10 cellular contexts compared by ENCODE assay signal in the genomic region with DNA sequence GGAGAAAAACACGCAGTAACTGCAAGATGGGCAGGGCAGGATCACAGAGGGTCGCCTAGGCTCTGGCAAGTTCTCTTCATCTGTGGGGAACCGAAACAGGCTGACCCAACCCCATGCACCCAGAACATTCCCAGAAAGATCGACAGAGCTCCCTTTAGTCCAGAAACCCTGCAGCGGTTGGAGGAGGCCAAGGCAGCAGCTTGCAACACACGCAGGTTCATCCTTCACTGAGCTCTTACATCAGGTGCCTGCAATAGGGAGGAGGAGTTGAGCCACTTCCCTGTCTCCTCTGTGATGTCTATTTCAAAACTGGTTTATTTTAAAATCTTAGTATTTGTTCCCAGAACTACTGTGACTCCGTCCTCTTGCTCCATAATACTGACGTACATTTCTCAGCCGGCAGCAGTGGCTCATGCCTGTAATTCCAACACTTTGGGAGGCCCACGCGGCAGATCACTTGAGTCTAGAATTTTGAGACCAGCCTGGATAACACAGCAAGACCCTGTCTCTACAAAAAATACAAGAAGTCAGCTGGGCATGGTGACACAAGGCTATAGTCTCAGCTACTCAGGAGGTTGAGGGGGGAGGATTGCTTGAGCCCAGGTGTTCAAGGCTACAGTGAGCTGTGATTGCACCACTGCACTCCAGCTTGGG. TPM values are rescaled to one million over a fixed set of nuclear protein-coding genes. Genes with fewer than 3 reads are reported as not detected.
DNase-seq lines count a peak whose midpoint lies in the region; ATAC-seq, FAIRE-seq and TF ChIP-seq lines count a peak whose summit lies in the region.
"Had no signal": no experiment of that assay in that cellular context is flagged by ENCODE, and none has a peak within 500 bp of the region (broad histone marks: within the 10 kb centered on the region; RNA-seq: fewer than 3 reads in every experiment).

No MANE protein-coding gene starts in this region.

- peaks cover 2% of the 10 kb centered on the region for H3K36me3 Mint-ChIP-seq in activated CD8-positive, alpha-beta memory T cell treated with anti-CD3 and anti-CD28 coated beads, Interleukin-2, amount 10 ng/mL, durations not matched to agents 7 days and 5 days
- H3K36me3 Mint-ChIP-seq in osteocyte (ENCODE audit: unreplicated experiment): no peaks in the 10 kb centered on the region

- CTCF ChIA-PET in activated CD8-positive, alpha-beta memory T cell treated with anti-CD3 and anti-CD28 coated beads, Interleukin-2, amount 10 ng/mL, durations not matched to agents 7 days and 5 days (lab: Charles Lee): interaction anchor here (1.1 kb wide), 2 partner anchors 14 to 97 kb away, joined by 3 read pairs; a partner anchor contains a TSS

- no peaks in the 10 kb centered on the region for H3K79me2 ChIP-seq in smooth muscle cell (ENCODE audit: low read depth)

- WGBS in smooth muscle cell (ENCODE audit: low lambda C conversion rate): 46% methylated on average over 11 of the region's 11 CpGs

- H4K20me1 ChIP-seq in smooth muscle cell (ENCODE audit: low read depth): no peaks in the 10 kb centered on the region

- H3K4me3 ChIP-seq in adipocyte (ENCODE audit: low read length): no peak overlapping the region
- H3K4me3 ChIP-seq in kidney (ENCODE audit: low read length in 2 of 2): no peak overlapping the region
- no peak overlapping the region for H3K4me3 ChIP-seq in smooth muscle cell

- peaks cover 11% of the 10 kb centered on the region for H3K4me1 Mint-ChIP-seq in activated CD8-positive, alpha-beta memory T cell treated with anti-CD3 and anti-CD28 coated beads, Interleukin-2, amount 10 ng/mL, durations not matched to agents 7 days and 5 days
- peaks cover 5% of the 10 kb centered on the region for H3K4me1 Mint-ChIP-seq in osteocyte (ENCODE audit: unreplicated experiment)

- H3K27ac ChIP-seq in kidney (ENCODE audit: low read depth in 2 of 2, low read length in 2 of 2) (peak overlapping the region in 1 of 2 donors; percentile 78), smooth muscle cell (ENCODE audit: low read depth) (peak overlapping the region; percentile 79)

- DNase-seq in GF-D8 (lab: John Stamatoyannopoulos, UW) (peak; percentile 95), adipocyte (ENCODE audit: low read depth) (peak; percentile 62), kidney (peak; percentile 81), smooth muscle cell (lab: John Stamatoyannopoulos, UW; ENCODE audit: unreplicated experiment) (no peak), osteocyte (ENCODE audit: extremely low spot score, unreplicated experiment) (no peak)
- no peak for DNase-seq in activated CD8-positive, alpha-beta memory T cell treated with anti-CD3 and anti-CD28 coated beads, Interleukin-2, amount 10 ng/mL, durations not matched to agents 7 days and 5 days
- no peak for DNase-seq in activated naive CD4-positive, alpha-beta T cell treated with Interleukin-2 at 50 U/mL for 16 hours
- DNase-seq: islet precursor cell; stimulated activated CD4-positive, alpha-beta T cell treated with anti-CD3 and anti-CD28 coated beads, Interleukin-1b, Interleukin-23, amount 100 ng/mL, for 48 hours had no signal

- H3K4me2 ChIP-seq in smooth muscle cell: peak overlapping the region; percentile 14

- no peak for TF ChIP-seq CTCF in kidney (IDR thresholded peaks at IDR 0.05; ENCODE audit: borderline replicate concordance, extremely low read depth, insufficient read depth)
- TF ChIP-seq CTCF in smooth muscle cell (IDR thresholded peaks at IDR 0.05; ENCODE audit: borderline replicate concordance, insufficient read depth, poor library complexity, severe bottlenecking): no peak
- TF ChIP-seq CTCF in osteocyte (IDR thresholded peaks at IDR 0.05): no peak

- no peaks in the 10 kb centered on the region for H3K27me3 ChIP-seq in adipocyte (replicated peaks; ENCODE audit: control insufficient read depth, insufficient read depth, low read length)
- no peaks in the 10 kb centered on the region for H3K27me3 ChIP-seq in smooth muscle cell (ENCODE audit: low read depth)

- peaks cover 44% of the 10 kb centered on the region for H3F3A ChIP-seq in smooth muscle cell (ENCODE audit: low read depth)

- intact Hi-C loops in kidney (cut with DNase I): no loop called here

- H3K9ac ChIP-seq in adipocyte (ENCODE audit: low read length) (peak overlapping the region; percentile 36), kidney (ENCODE audit: low read length in 2 of 2) (no peak overlapping the region), smooth muscle cell (ENCODE audit: low read depth) (no peak overlapping the region)

- peaks cover 35% of the 10 kb centered on the region for H3K4me1 ChIP-seq in adipocyte (ENCODE audit: control insufficient read depth, insufficient read depth, low read length)
- peaks cover 0 to 8% of the 10 kb centered on the region in 2 donors for H3K4me1 ChIP-seq in kidney (ENCODE audit: control insufficient read depth in 1 of 2, insufficient read depth in 1 of 2, low read depth in 1 of 2, low read length in 2 of 2)
- H3K4me1 ChIP-seq in smooth muscle cell (ENCODE audit: low read depth): peaks cover 4% of the 10 kb centered on the region

- no peak for FAIRE-seq in kidney (lab: Jason Lieb, UNC)

- H3K9me3 Mint-ChIP-seq in activated CD8-positive, alpha-beta memory T cell treated with anti-CD3 and anti-CD28 coated beads, Interleukin-2, amount 10 ng/mL, durations not matched to agents 7 days and 5 days (ENCODE audit: low read depth): no peaks in the 10 kb centered on the region
- H3K9me3 Mint-ChIP-seq in osteocyte (ENCODE audit: unreplicated experiment): no peaks in the 10 kb centered on the region

- H2AFZ ChIP-seq in smooth muscle cell (ENCODE audit: low read depth): no peak overlapping the region

- H3K36me3 ChIP-seq in adipocyte (ENCODE audit: control insufficient read depth, insufficient read depth, low read length, severe bottlenecking) (no peaks in the 10 kb centered on the region), kidney (ENCODE audit: control insufficient read depth in 1 of 2, insufficient read depth in 2 of 2, low read length in 2 of 2) (no peaks in the 10 kb centered on the region), smooth muscle cell (ENCODE audit: low read depth) (no peaks in the 10 kb centered on the region)

- H3K9me3 ChIP-seq in adipocyte (ENCODE audit: control insufficient read depth, low read length) (peaks cover 8% of the 10 kb centered on the region), kidney (ENCODE audit: control insufficient read depth in 1 of 2, low read length in 2 of 2) (peaks cover 0 to 6% of the 10 kb centered on the region in 2 donors), smooth muscle cell (replicated peaks; ENCODE audit: low read depth) (no peaks in the 10 kb centered on the region)

- no peak for ATAC-seq in activated CD8-positive, alpha-beta memory T cell treated with anti-CD3 and anti-CD28 coated beads, Interleukin-2, amount 10 ng/mL, durations not matched to agents 7 days and 5 days
- no peak for ATAC-seq in GM19452 (IDR thresholded peaks at IDR 0.05; ENCODE audit: unreplicated experiment)

- H3K27ac Mint-ChIP-seq in activated CD8-positive, alpha-beta memory T cell treated with anti-CD3 and anti-CD28 coated beads, Interleukin-2, amount 10 ng/mL, durations not matched to agents 7 days and 5 days: no peak overlapping the region
- H3K27ac Mint-ChIP-seq in osteocyte (ENCODE audit: unreplicated experiment): no peak overlapping the region

- H3K4me3 Mint-ChIP-seq in activated CD8-positive, alpha-beta memory T cell treated with anti-CD3 and anti-CD28 coated beads, Interleukin-2, amount 10 ng/mL, durations not matched to agents 7 days and 5 days: no peak overlapping the region
- no peak overlapping the region for H3K4me3 Mint-ChIP-seq in osteocyte (ENCODE audit: unreplicated experiment)

- H3K27me3 Mint-ChIP-seq in activated CD8-positive, alpha-beta memory T cell treated with anti-CD3 and anti-CD28 coated beads, Interleukin-2, amount 10 ng/mL, durations not matched to agents 7 days and 5 days: peaks cover 7% of the 10 kb centered on the region
- H3K27me3 Mint-ChIP-seq in osteocyte (ENCODE audit: unreplicated experiment): no peaks in the 10 kb centered on the region

RNA-seq across cellular contexts. Expression of a gene that starts 11.5 kb away (rescaled TPM):
- total RNA-seq in kidney: 37.6 TPM
- 1.2 TPM for polyA plus RNA-seq in kidney (ENCODE audit: insufficient read depth, low read depth, low replicate concordance)
- total RNA-seq in smooth muscle cell: 0.31 TPM in 1 of 2 replicates, not detected in the other
- 0.14 and 0.38 TPM in 2 replicates for polyA plus RNA-seq in smooth muscle cell
- under 1 TPM; 0.18 to 0.35 TPM for total RNA-seq in activated CD8-positive, alpha-beta memory T cell treated with anti-CD3 and anti-CD28 coated beads, Interleukin-2, amount 10 ng/mL, durations not matched to agents 7 days and 5 days
- 0.16 and 0.21 TPM in 2 replicates for total RNA-seq in osteocyte

RNA-seq across cellular contexts. Expression of a gene that starts 13.9 kb away (rescaled TPM):
- total RNA-seq in kidney (6.2 TPM), smooth muscle cell (not detected in 2 replicates), osteocyte (not detected in 2 replicates)
- polyA plus RNA-seq in kidney (ENCODE audit: insufficient read depth, low read depth, low replicate concordance) (7.6 TPM), smooth muscle cell (0.18 and 0.25 TPM in 2 replicates)
- total RNA-seq in activated CD8-positive, alpha-beta memory T cell treated with anti-CD3 and anti-CD28 coated beads, Interleukin-2, amount 10 ng/mL, durations not matched to agents 7 days and 5 days: not detected

RNA-seq across cellular contexts. Expression of a gene that starts 29.1 kb away (rescaled TPM):
- total RNA-seq in kidney (196 TPM), smooth muscle cell (62.5 and 70.9 TPM in 2 replicates), osteocyte (131 and 138 TPM in 2 replicates)
- polyA plus RNA-seq in kidney (ENCODE audit: insufficient read depth, low read depth, low replicate concordance) (118 TPM), smooth muscle cell (18.7 and 20.3 TPM in 2 replicates)
- total RNA-seq in activated CD8-positive, alpha-beta memory T cell treated with anti-CD3 and anti-CD28 coated beads, Interleukin-2, amount 10 ng/mL, durations not matched to agents 7 days and 5 days: 100 to 1,000 TPM; 149 to 152 TPM

RNA-seq across cellular contexts. Expression of a gene that starts 48.4 kb away (rescaled TPM):
- total RNA-seq in kidney (9.0 TPM), smooth muscle cell (not detected in 2 replicates), osteocyte (0.57 TPM in 1 of 2 replicates, not detected in the other)
- polyA plus RNA-seq in kidney (ENCODE audit: insufficient read depth, low read depth, low replicate concordance) (10.5 TPM), smooth muscle cell (0.14 and 0.15 TPM in 2 replicates)
- total RNA-seq in activated CD8-positive, alpha-beta memory T cell treated with anti-CD3 and anti-CD28 coated beads, Interleukin-2, amount 10 ng/mL, durations not matched to agents 7 days and 5 days: under 1 TPM in 1 of 2 experiments, not detected in 1; 0.73 TPM

Comparison
In these comparisons a context has a peak if more than half of its experiments do, and no peak if none do; other contexts are left out.
1. DNase-seq: peak in GF-D8 (single experiment), adipocyte (single experiment) and kidney (single experiment); none in smooth muscle cell (single experiment), activated CD8-positive, alpha-beta memory T cell treated with anti-CD3 and anti-CD28 coated beads, Interleukin-2, amount 10 ng/mL, durations not matched to agents 7 days and 5 days (single experiment), activated naive CD4-positive, alpha-beta T cell treated with Interleukin-2 at 50 U/mL for 16 hours (single experiment) and osteocyte (single experiment).
2. RNA of a gene that starts 11.5 kb away (total RNA-seq): 37.6 TPM in kidney (single experiment); 0.18 to 0.35 TPM in activated CD8-positive, alpha-beta memory T cell treated with anti-CD3 and anti-CD28 coated beads, Interleukin-2, amount 10 ng/mL, durations not matched to agents 7 days and 5 days, 0.31 TPM in smooth muscle cell and 0.16 to 0.21 TPM in osteocyte; every median in the first group is over 10 times any median in the second.